20 cellular contexts compared by ENCODE assay signal in genomic region chr6:22332726-22333125, GRCh38. TPM values are rescaled to one million over a fixed set of nuclear protein-coding genes. Genes with fewer than 3 reads are reported as not detected.
"Had no signal": no experiment of that assay in that cellular context is flagged by ENCODE, and none has a peak within 500 bp of the region (broad histone marks: within the 10 kb centered on the region; RNA-seq: fewer than 3 reads in every experiment).

No MANE protein-coding gene starts in this region.

- H3K36me3 ChIP-seq: left ventricle myocardium inferior, pancreas, thoracic aorta, upper lobe of right lung had no signal

- H3K9me3 ChIP-seq: left ventricle myocardium inferior, mucosa of descending colon, pancreas, thoracic aorta, upper lobe of right lung had no signal

- ATAC-seq: effector memory CD8-positive, alpha-beta T cell; mucosa of descending colon; naive thymus-derived CD4-positive, alpha-beta T cell; pancreas; stimulated activated effector memory CD8-positive, alpha-beta T cell treated with anti-CD3 and anti-CD28 coated beads, Interleukin-12 subunit alpha, Interleukin-12 subunit beta, amount 100 ng/mL, for 72 hours; T-cell; upper lobe of right lung had no signal

- H3K27me3 Mint-ChIP-seq: activated naive CD4-positive, alpha-beta T cell treated with anti-CD3 and anti-CD28 coated beads, Interleukin-2, amount 50 U/mL, for 24 hours; activated T-cell treated with anti-CD3 and anti-CD28 coated beads, Interleukin-2, amount 50 U/mL, for 24 hours; brain; central memory CD8-positive, alpha-beta T cell; effector memory CD8-positive, alpha-beta T cell; naive thymus-derived CD4-positive, alpha-beta T cell; T-cell had no signal

- H3K4me3 Mint-ChIP-seq: activated naive CD4-positive, alpha-beta T cell treated with anti-CD3 and anti-CD28 coated beads, Interleukin-2, amount 50 U/mL, for 24 hours; activated T-cell treated with anti-CD3 and anti-CD28 coated beads, Interleukin-2, amount 50 U/mL, for 24 hours; brain; central memory CD8-positive, alpha-beta T cell; effector memory CD8-positive, alpha-beta T cell; naive thymus-derived CD4-positive, alpha-beta T cell; stimulated activated effector memory CD8-positive, alpha-beta T cell treated with anti-CD3 and anti-CD28 coated beads, Interleukin-12 subunit alpha, Interleukin-12 subunit beta, amount 100 ng/mL, for 72 hours; T-cell had no signal

- H3K4me1 ChIP-seq: left ventricle myocardium inferior, pancreas, upper lobe of right lung had no signal

- H3K27ac Mint-ChIP-seq: activated naive CD4-positive, alpha-beta T cell treated with anti-CD3 and anti-CD28 coated beads, Interleukin-2, amount 50 U/mL, for 24 hours; activated T-cell treated with anti-CD3 and anti-CD28 coated beads, Interleukin-2, amount 50 U/mL, for 24 hours; brain; effector memory CD8-positive, alpha-beta T cell; naive thymus-derived CD4-positive, alpha-beta T cell; stimulated activated effector memory CD8-positive, alpha-beta T cell treated with anti-CD3 and anti-CD28 coated beads, Interleukin-12 subunit alpha, Interleukin-12 subunit beta, amount 100 ng/mL, for 72 hours; T-cell had no signal

- H3K4me3 ChIP-seq: coronary artery, left ventricle myocardium inferior, mucosa of descending colon, pancreas, thoracic aorta, upper lobe of right lung had no signal

- H3K27ac ChIP-seq: coronary artery, left ventricle myocardium inferior, pancreas, thoracic aorta, upper lobe of right lung had no signal

- H3K36me3 Mint-ChIP-seq: activated naive CD4-positive, alpha-beta T cell treated with anti-CD3 and anti-CD28 coated beads, Interleukin-2, amount 50 U/mL, for 24 hours; brain; stimulated activated effector memory CD8-positive, alpha-beta T cell treated with anti-CD3 and anti-CD28 coated beads, Interleukin-12 subunit alpha, Interleukin-12 subunit beta, amount 100 ng/mL, for 72 hours; T-cell had no signal

- H3K9me3 Mint-ChIP-seq: activated naive CD4-positive, alpha-beta T cell treated with anti-CD3 and anti-CD28 coated beads, Interleukin-2, amount 50 U/mL, for 24 hours; central memory CD8-positive, alpha-beta T cell had no signal

- H3K27me3 ChIP-seq: pancreas, upper lobe of right lung had no signal

- H3K4me1 Mint-ChIP-seq: activated naive CD4-positive, alpha-beta T cell treated with anti-CD3 and anti-CD28 coated beads, Interleukin-2, amount 50 U/mL, for 24 hours; central memory CD8-positive, alpha-beta T cell; stimulated activated effector memory CD8-positive, alpha-beta T cell treated with anti-CD3 and anti-CD28 coated beads, Interleukin-12 subunit alpha, Interleukin-12 subunit beta, amount 100 ng/mL, for 72 hours had no signal

- DNase-seq: activated CD4-positive, alpha-beta T cell treated with anti-CD3 and anti-CD28 coated beads, Interleukin-2, amount 50 U/mL, for 48 hours; activated CD4-positive, CD25-positive, alpha-beta regulatory T cell treated with anti-CD3 and anti-CD28 coated beads, Interleukin-2, amount 50 U/mL, for 72 hours; activated effector memory CD4-positive, alpha-beta T cell treated with anti-CD3 and anti-CD28 coated beads, Interleukin-2, amount 50 U/mL, for 16 hours; activated T-cell treated with anti-CD3 and anti-CD28 coated beads, Interleukin-2, amount 50 U/mL, for 24 hours; effector memory CD8-positive, alpha-beta T cell; kidney; left ventricle myocardium inferior; mucosa of descending colon; naive thymus-derived CD4-positive, alpha-beta T cell; pancreas; T-cell; T-helper 9 cell; upper lobe of right lung had no signal

RNA-seq across cellular contexts. Expression of gene PRL, which starts 35.9 kb away (rescaled TPM):
- total RNA-seq: epithelial cell of proximal tubule; kidney; left ventricle myocardium inferior; mucosa of descending colon; naive thymus-derived CD4-positive, alpha-beta T cell; pancreas; thoracic aorta; upper lobe of right lung had no signal
- polyA plus RNA-seq: naive thymus-derived CD4-positive, alpha-beta T cell; pancreas had no signal
